Comparison of ENCODE assay signal across 14 cellular contexts in the genomic region with DNA sequence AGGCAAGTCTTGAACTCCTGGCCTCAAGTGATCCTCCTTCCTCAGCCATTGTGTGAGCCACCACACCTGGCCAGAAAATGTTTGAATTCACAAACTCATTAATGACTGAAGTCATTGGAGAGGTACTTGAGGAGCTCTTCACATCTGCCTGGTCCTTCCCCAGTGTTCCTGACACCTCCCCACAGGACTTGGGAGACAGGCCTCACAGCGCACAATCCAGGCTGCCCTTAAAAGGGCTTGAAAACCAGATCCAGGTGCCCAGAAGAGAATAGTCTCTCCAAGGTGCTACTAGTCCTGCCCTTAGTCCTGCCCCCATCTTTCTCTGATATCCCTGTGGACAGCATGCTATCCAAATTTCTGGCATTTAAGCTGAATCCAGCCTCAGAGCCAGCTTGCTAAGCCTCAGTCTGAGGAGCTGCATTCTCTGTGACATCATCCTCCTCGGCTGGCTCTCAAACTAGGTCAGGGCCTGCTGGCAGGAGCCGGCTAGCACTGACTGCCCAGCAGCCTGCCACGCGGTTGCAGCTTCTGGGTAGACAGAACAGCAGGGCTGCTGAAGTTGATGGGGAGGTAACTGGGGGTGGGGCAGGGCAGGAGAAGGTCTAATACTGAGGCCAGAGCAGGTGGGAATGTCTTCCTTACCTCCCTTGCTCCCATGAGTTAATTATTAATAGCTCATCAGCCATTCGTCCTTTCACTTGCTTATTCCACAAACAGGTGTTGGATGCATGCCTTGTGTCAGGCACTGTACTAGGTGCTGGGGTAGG. TPM values are rescaled to one million over a fixed set of nuclear protein-coding genes. Genes with fewer than 3 reads are reported as not detected.
DNase-seq lines count a peak whose midpoint lies in the region; ATAC-seq and TF ChIP-seq lines count a peak whose summit lies in the region.
"Had no signal": no experiment of that assay in that cellular context is flagged by ENCODE, and none has a peak within 500 bp of the region (broad histone marks: within the 10 kb centered on the region; RNA-seq: fewer than 3 reads in every experiment).

No MANE protein-coding gene starts in this region.

- peak; percentile 94 for ATAC-seq in Right ventricle myocardium inferior
- ATAC-seq in GM21423 (IDR thresholded peaks at IDR 0.05; ENCODE audit: unreplicated experiment), result no peak
- ATAC-seq in HG02678 (IDR thresholded peaks at IDR 0.05; ENCODE audit: unreplicated experiment), result no peak
- ATAC-seq: activated T-helper 17 cell treated with anti-CD3 and anti-CD28 coated beads, Interleukin-2, amount 50 U/mL, for 72 hours; T-helper 17 cell had no signal

- no peak overlapping the region for H2BK12ac ChIP-seq in mesenchymal stem cell (ENCODE audit: low read length in 2 of 2)

- peak overlapping the region; percentile 17 for H4K8ac ChIP-seq in mesenchymal stem cell (ENCODE audit: low read length)

- no peak overlapping the region for H2BK5ac ChIP-seq in mesenchymal stem cell (ENCODE audit: low read depth, low read length, poor library complexity, severe bottlenecking)

- intact Hi-C loops in Right ventricle myocardium inferior (cut with DNase I) (no loop called here), cardiac septum (cut with DNase I) (no loop called here)

- H3K18ac ChIP-seq in mesenchymal stem cell (ENCODE audit: low read depth in 1 of 2, low read length in 2 of 2), result no peak overlapping the region

- H2AFZ ChIP-seq in mesenchymal stem cell (ENCODE audit: low read depth, low read length), result no peak overlapping the region

- peaks cover 27% of the 10 kb centered on the region for H3K9me3 ChIP-seq in mesenchymal stem cell (ENCODE audit: control insufficient read depth, low read length)
- H3K9me3 ChIP-seq: uterus had no signal

- no peaks in the 10 kb centered on the region for H3K36me3 ChIP-seq in mesenchymal stem cell (ENCODE audit: control insufficient read depth in 1 of 2, insufficient read depth in 2 of 2, low read depth in 1 of 2, low read length in 2 of 2)
- H3K36me3 ChIP-seq: esophagus muscularis mucosa, uterus had no signal

- DNase-seq in Right ventricle myocardium inferior (ENCODE audit: missing footprints) (peak; percentile 79), cardiac septum (ENCODE audit: low spot score) (no peak), dedifferentiated amniotic fluid mesenchymal stem cell (ENCODE audit: extremely low spot score) (peak; percentile 71), mesenchymal stem cell (no peak), HEK293T (ENCODE audit: extremely low spot score) (no peak)
- DNase-seq in activated T-cell treated with anti-CD3 and anti-CD28 coated beads, Interleukin-2, amount 50 U/mL, for 1 hour, result no peak
- DNase-seq: Kasumi-1, T-helper 17 cell had no signal

- 78% methylated on average over 5 of the region's 6 CpGs for WGBS in mesenchymal stem cell

- H3K4ac ChIP-seq in mesenchymal stem cell (ENCODE audit: low read depth in 1 of 2, low read length in 2 of 2), result no peak overlapping the region

- no peak overlapping the region for H3K23ac ChIP-seq in mesenchymal stem cell (ENCODE audit: low read length in 2 of 2)

- peak overlapping the region; percentile 36 for H2BK15ac ChIP-seq in mesenchymal stem cell (ENCODE audit: low read depth, poor library complexity, severe bottlenecking)

- peaks cover 24 to 36% of the 10 kb centered on the region in 2 experiments for H3K27me3 ChIP-seq in mesenchymal stem cell (ENCODE audit: control insufficient read depth in 1 of 2, insufficient read depth in 1 of 2, low read length in 2 of 2)
- H3K27me3 ChIP-seq: uterus had no signal

- H3K79me1 ChIP-seq in mesenchymal stem cell (replicated peaks; ENCODE audit: low read length, poor library complexity, severe bottlenecking), result no peaks in the 10 kb centered on the region

- H2BK120ac ChIP-seq in mesenchymal stem cell (ENCODE audit: low read depth, low read length), result no peak overlapping the region

- H3K14ac ChIP-seq in mesenchymal stem cell (ENCODE audit: low read length in 2 of 2), result no peak overlapping the region

- H3K4me1 ChIP-seq in mesenchymal stem cell (ENCODE audit: control insufficient read depth, insufficient read depth, low read depth, low read length), result peaks cover 7% of the 10 kb centered on the region
- H3K4me1 ChIP-seq: uterus had no signal

- no peak overlapping the region for H3K4me2 ChIP-seq in mesenchymal stem cell (ENCODE audit: low read length, poor library complexity, severe bottlenecking)

- H3K4me3 ChIP-seq in mesenchymal stem cell (ENCODE audit: insufficient read depth in 1 of 2, low read depth in 1 of 2, low read length in 2 of 2), result no peak overlapping the region
- H3K4me3 ChIP-seq: esophagus muscularis mucosa, skin epidermis, uterus had no signal

- no peak overlapping the region for H2AK5ac ChIP-seq in mesenchymal stem cell (ENCODE audit: low read length, severe bottlenecking)

- POLR2A ChIA-PET in HEK293T (lab: Yijun Ruan, JAX), result no interaction called here

- peak overlapping the region; percentile 17 for H3K9ac ChIP-seq in mesenchymal stem cell (ENCODE audit: low read length)

- no peak overlapping the region for H3K27ac ChIP-seq in mesenchymal stem cell (ENCODE audit: low read length, poor library complexity, severe bottlenecking)
- H3K27ac ChIP-seq: skin epidermis, uterus had no signal

- H4K91ac ChIP-seq in mesenchymal stem cell (ENCODE audit: low read length), result no peak overlapping the region

- CTCF ChIA-PET in HEK293T (lab: Yijun Ruan, JAX), result no interaction called here

TF ChIP-seq in HEK293T, 16 proteins besides CTCF, POLR2A, EP300 and RAD21:
- no peak for TF ChIP-seq SUZ12 (IDR thresholded peaks at IDR 0.05)
- no peak for TF ChIP-seq FOXM1 (IDR thresholded peaks at IDR 0.05; ENCODE audit: borderline replicate concordance)
- TF ChIP-seq ARNT (IDR thresholded peaks at IDR 0.05), result no peak
- TF ChIP-seq L3MBTL2 (conservative IDR thresholded peaks at IDR 0.05), result no peak
- no peak for TF ChIP-seq CTBP1 (IDR thresholded peaks at IDR 0.05; ENCODE audit: borderline replicate concordance)
- no peak for TF ChIP-seq ZNF384 (IDR thresholded peaks at IDR 0.05)
- no peak for TF ChIP-seq FOXK2 (IDR thresholded peaks at IDR 0.05)
- TF ChIP-seq LEF1 (IDR thresholded peaks at IDR 0.05; ENCODE audit: borderline replicate concordance), result no peak
- TF ChIP-seq SP1 (IDR thresholded peaks at IDR 0.05), result no peak
- TF ChIP-seq BHLHE40 (IDR thresholded peaks at IDR 0.05; ENCODE audit: borderline replicate concordance), result no peak
- no peak for TF ChIP-seq PKNOX1 (IDR thresholded peaks at IDR 0.05)
- no peak for TF ChIP-seq ELF4 (IDR thresholded peaks at IDR 0.05)
- TF ChIP-seq TARDBP (IDR thresholded peaks at IDR 0.05), result no peak
- no peak for TF ChIP-seq FOXA1 (IDR thresholded peaks at IDR 0.05)
- no peak for TF ChIP-seq HDGF (IDR thresholded peaks at IDR 0.05; ENCODE audit: borderline replicate concordance)
- TF ChIP-seq NFRKB (IDR thresholded peaks at IDR 0.05), result no peak

RNA-seq across cellular contexts. Expression of gene NECTIN1, which starts 35.3 kb away (rescaled TPM):
- total RNA-seq in Right ventricle myocardium inferior (20.0 TPM), cardiac septum (10.4 TPM)
- 9.7 TPM for polyA plus RNA-seq in mesenchymal stem cell (2013, experiment 1 of 2)
- polyA plus RNA-seq in mesenchymal stem cell (2013, experiment 2 of 2), result 10.0 TPM

Comparison
In these comparisons a context has a peak if more than half of its experiments do, and no peak if none do; other contexts are left out.
1. DNase-seq: peak in Right ventricle myocardium inferior (single experiment) and dedifferentiated amniotic fluid mesenchymal stem cell (single experiment); none in cardiac septum (single experiment), mesenchymal stem cell (single experiment), activated T-cell treated with anti-CD3 and anti-CD28 coated beads, Interleukin-2, amount 50 U/mL, for 1 hour (single experiment) and HEK293T (single experiment).